ENCODE assay signal across 1 cellular context in the genomic region with DNA sequence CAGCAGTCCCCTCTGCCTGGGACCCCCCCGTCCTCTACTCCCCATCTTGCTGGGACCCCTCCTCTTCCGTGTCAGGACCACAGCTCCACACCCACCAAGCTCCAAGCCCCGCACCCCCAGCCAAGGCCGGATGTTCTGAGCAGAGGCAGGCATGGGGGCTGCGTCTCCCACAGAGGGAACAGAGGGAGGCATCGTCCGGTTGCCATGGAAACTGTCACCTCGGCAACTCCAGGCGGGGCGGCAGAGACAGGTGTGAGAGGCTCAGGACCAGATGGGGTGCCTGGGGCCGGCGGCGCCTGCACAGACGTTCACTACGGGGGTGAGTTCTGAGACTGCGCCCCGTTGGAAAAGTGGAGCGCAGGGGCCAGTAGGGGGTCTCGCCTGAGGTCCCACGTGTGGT.
A peak's percentile ranks its signal among the peaks of the same experiment; 100 is the strongest.
TF ChIP-seq lines count a peak whose summit lies in the region.

No MANE protein-coding gene starts in this region.

TF ChIP-seq in K562, 482 proteins besides CTCF, POLR2A, EP300 and RAD21:
- TF ChIP-seq E2F4 (CRISPR knock-in tag; IDR thresholded peaks at IDR 0.05; ENCODE audit: low read depth) (no peak), NUFIP1 (IDR thresholded peaks at IDR 0.05; ENCODE audit: partially characterized antibody) (no peak), ARID1B (IDR thresholded peaks at IDR 0.05) (no peak), HMG20A (CRISPR knock-in tag; conservative IDR thresholded peaks at IDR 0.05) (no peak), KDM1A (IDR thresholded peaks at IDR 0.05) (peak; percentile 46 to 63; a peak in 2 of 4 replicates), ZBTB49 (CRISPR knock-in tag; IDR thresholded peaks at IDR 0.05; ENCODE audit: borderline replicate concordance) (no peak), SUPT5H (IDR thresholded peaks at IDR 0.05) (0 out of 2 replicates have a peak, but pooled peaks have one; percentile 38), ZNF551 (CRISPR knock-in tag; IDR thresholded peaks at IDR 0.05) (no peak), POLR2B (IDR thresholded peaks at IDR 0.05; ENCODE audit: low read depth, partially characterized antibody) (peak; percentile 31), ZZZ3 (IDR thresholded peaks at IDR 0.05) (no peak), RBM22 (IDR thresholded peaks at IDR 0.05; ENCODE audit: low read depth, low read length, poor library complexity, severe bottlenecking) (peak; percentile 94), ZNF717 (CRISPR knock-in tag; IDR thresholded peaks at IDR 0.05) (no peak), MXI1 (IDR thresholded peaks at IDR 0.05; ENCODE audit: low read depth, low read length) (peak; percentile 78), MYNN (IDR thresholded peaks at IDR 0.05) (peak; percentile 95), MYNN (CRISPR knock-in tag; IDR thresholded peaks at IDR 0.05) (peak; percentile 72; the same call in 1 of the 2 replicates), ELF1 (tag; IDR thresholded peaks at IDR 0.05) (no peak), POLR2G (IDR thresholded peaks at IDR 0.05; ENCODE audit: low read depth, low read length) (peak; percentile 65), ZBTB33 (CRISPR knock-in tag; IDR thresholded peaks at IDR 0.05) (peak; percentile 41; the same call in 1 of the 2 replicates), ZNF347 (CRISPR knock-in tag; IDR thresholded peaks at IDR 0.05; ENCODE audit: low read depth) (no peak), RBBP5 (IDR thresholded peaks at IDR 0.05; ENCODE audit: borderline replicate concordance, insufficient read depth, low read length, poor library complexity, severe bottlenecking) (no peak), RBFOX2 (IDR thresholded peaks at IDR 0.05; ENCODE audit: low read depth, low read length) (0 out of 2 replicates have a peak, but pooled peaks have one; percentile 12), ZNF232 (CRISPR knock-in tag; IDR thresholded peaks at IDR 0.05) (no peak), RFX1 (IDR thresholded peaks at IDR 0.05) (peak; percentile 96), BMI1 (IDR thresholded peaks at IDR 0.05; ENCODE audit: low read length) (peak; percentile 68), RCOR1 (IDR thresholded peaks at IDR 0.05; ENCODE audit: borderline replicate concordance in 1 of 2, low read depth in 2 of 2, low read length in 2 of 2) (0 out of 4 replicates have a peak, but pooled peaks of 1 of the 2 experiments have one; percentile 35), CTBP1 (IDR thresholded peaks at IDR 0.05; ENCODE audit: borderline replicate concordance) (peak; percentile 14; the same call in 1 of the 2 replicates), ZC3H11A (IDR thresholded peaks at IDR 0.05; ENCODE audit: low read depth, low read length) (no peak), NR1H2 (CRISPR knock-in tag; IDR thresholded peaks at IDR 0.05) (no peak), IFI16 (CRISPR knock-in tag; IDR thresholded peaks at IDR 0.05) (no peak), CBFB (CRISPR knock-in tag; IDR thresholded peaks at IDR 0.05) (0 out of 2 replicates have a peak, but pooled peaks have one; percentile 43)
